In the genomic region with DNA sequence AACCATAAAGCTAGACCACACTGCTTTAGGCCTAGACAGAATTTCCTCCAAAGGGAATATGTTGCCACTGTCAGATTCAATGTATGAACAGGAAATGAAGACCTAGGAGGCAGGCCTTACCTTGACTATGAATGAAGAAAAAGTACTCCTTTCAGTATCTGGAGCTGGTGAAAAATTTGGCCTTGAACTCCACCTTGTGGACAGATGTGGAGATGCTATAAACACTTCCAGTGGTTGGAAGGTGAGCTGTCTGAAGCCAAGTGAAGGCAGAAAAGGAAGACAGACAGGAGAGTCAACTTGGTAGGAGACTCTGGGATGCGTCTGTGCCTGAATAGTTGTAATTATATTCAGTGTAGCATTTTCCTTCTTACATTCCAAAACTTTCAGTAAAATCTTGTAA, we compare ENCODE assay signal across 8 cellular contexts. TPM values are rescaled to one million over a fixed set of nuclear protein-coding genes. Genes with fewer than 3 reads are reported as not detected.
DNase-seq lines count a peak whose midpoint lies in the region; ATAC-seq and TF ChIP-seq lines count a peak whose summit lies in the region.

No MANE protein-coding gene starts in this region.

- no peaks in the 10 kb centered on the region for H3K27me3 Mint-ChIP-seq in activated CD4-positive, alpha-beta memory T cell treated with anti-CD3 and anti-CD28 coated beads for 36 hours

- H3K9me3 Mint-ChIP-seq in activated CD4-positive, alpha-beta memory T cell treated with anti-CD3 and anti-CD28 coated beads for 36 hours = no peaks in the 10 kb centered on the region

- intact Hi-C loops in activated CD4-positive, alpha-beta memory T cell treated with anti-CD3 and anti-CD28 coated beads for 36 hours (cut with micrococcal nuclease) = loop anchor here (1.0 to 10.0 kb wide), 3 partner anchors 175 to 243 kb away; no protein-coding TSS in a partner anchor

- DNase-seq in DMS114 treated with DMSO at 0.1 percent for 48 hours (lab: John Stamatoyannopoulos, UW; ENCODE audit: unreplicated experiment) (peak; percentile 10), NCI-H2227 (lab: John Stamatoyannopoulos, UW; ENCODE audit: unreplicated experiment) (peak; percentile 65), fibroblast of villous mesenchyme (ENCODE audit: low read depth) (peak; percentile 48), pons (ENCODE audit: low spot score) (peak; percentile 45), cerebellar nuclear complex (lab: John Stamatoyannopoulos, UW) (no peak)
- DNase-seq in activated CD4-positive, alpha-beta memory T cell treated with anti-CD3 and anti-CD28 coated beads for 36 hours = peak; percentile 40

- H3K4me3 Mint-ChIP-seq in activated CD4-positive, alpha-beta memory T cell treated with anti-CD3 and anti-CD28 coated beads for 36 hours = no peak overlapping the region

- CTCF ChIA-PET in activated CD4-positive, alpha-beta memory T cell treated with anti-CD3 and anti-CD28 coated beads for 36 hours (lab: Charles Lee) = interaction anchor here (0.6 to 2.4 kb wide), 13 partner anchors 8 to 1470 kb away, joined by 3 to 32 read pairs (median 5); a partner anchor contains a TSS

- no peak overlapping the region for H3K4me3 ChIP-seq in fibroblast of villous mesenchyme (ENCODE audit: low read depth, low read length)

- H3K4me1 Mint-ChIP-seq in activated CD4-positive, alpha-beta memory T cell treated with anti-CD3 and anti-CD28 coated beads for 36 hours (ENCODE audit: low read depth) = no peaks in the 10 kb centered on the region

- peaks cover 7% of the 10 kb centered on the region for H3K36me3 Mint-ChIP-seq in activated CD4-positive, alpha-beta memory T cell treated with anti-CD3 and anti-CD28 coated beads for 36 hours

- no peak overlapping the region for H3K27ac Mint-ChIP-seq in activated CD4-positive, alpha-beta memory T cell treated with anti-CD3 and anti-CD28 coated beads for 36 hours

- POLR2A ChIA-PET in activated CD4-positive, alpha-beta memory T cell treated with anti-CD3 and anti-CD28 coated beads for 36 hours (lab: Charles Lee) = no interaction called here

- TF ChIP-seq CTCF in fibroblast of villous mesenchyme (IDR thresholded peaks at IDR 0.05; ENCODE audit: insufficient read depth, low read depth, low read length) = peak; percentile 74

- ATAC-seq in GM19025 (IDR thresholded peaks at IDR 0.05; ENCODE audit: low read depth, unreplicated experiment) (peak; percentile 89), HG03095 (IDR thresholded peaks at IDR 0.05; ENCODE audit: unreplicated experiment) (peak; percentile 93)

RNA-seq across cellular contexts. Expression of a gene that starts 17.2 kb away (rescaled TPM):
- 1 to 10 TPM; 7.6 to 8.0 TPM for total RNA-seq in activated CD4-positive, alpha-beta memory T cell treated with anti-CD3 and anti-CD28 coated beads for 36 hours
- 5.5 and 7.8 TPM in 2 replicates for total RNA-seq in fibroblast of villous mesenchyme

Comparison
In these comparisons a context has a peak if more than half of its experiments do, and no peak if none do; other contexts are left out.
1. DNase-seq: peak in DMS114 treated with DMSO at 0.1 percent for 48 hours (single experiment), NCI-H2227 (single experiment), activated CD4-positive, alpha-beta memory T cell treated with anti-CD3 and anti-CD28 coated beads for 36 hours (single experiment), fibroblast of villous mesenchyme (single experiment) and pons (single experiment); none in cerebellar nuclear complex (0 of 2).